ENCODE assay signal across 9 cellular contexts in the genomic region with DNA sequence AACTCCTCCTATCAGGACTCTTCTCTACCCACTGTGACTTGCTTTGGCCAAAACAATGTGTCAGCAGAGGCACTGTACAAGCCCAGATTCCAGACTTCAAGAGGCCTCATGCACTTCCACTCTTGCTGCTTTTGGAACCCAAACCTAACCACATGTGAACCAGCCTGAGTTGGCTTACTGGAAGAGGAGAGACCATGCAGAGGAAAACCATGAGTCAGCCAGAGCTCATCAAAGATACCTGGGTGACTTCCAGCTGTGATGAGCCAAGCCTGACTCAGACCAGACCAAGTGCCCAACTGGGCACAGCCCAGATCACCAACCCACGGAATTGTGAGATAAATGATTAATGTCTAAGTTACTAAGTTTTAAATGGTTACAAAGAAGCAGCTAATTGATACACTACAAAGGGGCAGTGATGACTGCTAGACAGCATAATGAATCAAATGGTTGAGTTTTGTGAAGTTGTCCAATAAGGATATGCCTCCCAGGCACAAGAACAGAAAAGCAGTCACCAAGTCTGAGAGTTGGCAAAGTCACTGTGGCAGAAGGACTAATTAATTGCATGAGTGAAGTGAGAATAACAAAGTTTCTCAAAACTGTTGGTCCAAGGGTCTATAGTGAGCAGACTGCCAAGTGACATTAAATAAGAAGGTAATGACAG. TPM values are rescaled to one million over a fixed set of nuclear protein-coding genes. Genes with fewer than 3 reads are reported as not detected.
DNase-seq lines count a peak whose midpoint lies in the region; ATAC-seq and TF ChIP-seq lines count a peak whose summit lies in the region.
"Had no signal": no experiment of that assay in that cellular context is flagged by ENCODE, and none has a peak within 500 bp of the region (broad histone marks: within the 10 kb centered on the region; RNA-seq: fewer than 3 reads in every experiment).

No MANE protein-coding gene starts in this region.

- TF ChIP-seq POLR2A in vagina (IDR thresholded peaks at IDR 0.05) = no peak

- no peak overlapping the region for H3K27ac Mint-ChIP-seq in activated CD4-positive, alpha-beta T cell treated with anti-CD3 and anti-CD28 coated beads for 36 hours

- ATAC-seq in activated CD4-positive, alpha-beta T cell treated with anti-CD3 and anti-CD28 coated beads for 36 hours = peak; percentile 85
- peak; percentile 93 to 98 (median 96) for ATAC-seq in psoas muscle

- no peaks in the 10 kb centered on the region for H3K27me3 ChIP-seq in psoas muscle (ENCODE audit: insufficient read depth in 3 of 3, low read length in 2 of 3)
- no peaks in the 10 kb centered on the region for H3K27me3 ChIP-seq in vagina
- H3K27me3 ChIP-seq: BLaER1 treated with 17β-estradiol and CSF1 and Interleukin-3, amounts not matched to agents 10 nM and 100 nM had no signal

- 24 to 27% (median 27%) methylated on average over 1 of the region's 1 CpG for WGBS in psoas muscle, 3 donors

- H3K36me3 ChIP-seq in psoas muscle (ENCODE audit: insufficient read depth in 1 of 2, low read depth in 1 of 2) = no peaks in the 10 kb centered on the region
- H3K36me3 ChIP-seq in vagina = no peaks in the 10 kb centered on the region
- H3K36me3 ChIP-seq: BLaER1 treated with 17β-estradiol and CSF1 and Interleukin-3, amounts not matched to agents 10 nM and 100 nM had no signal

- peaks cover 6% of the 10 kb centered on the region for H3K4me1 Mint-ChIP-seq in activated CD4-positive, alpha-beta T cell treated with anti-CD3 and anti-CD28 coated beads for 36 hours

- intact Hi-C loops in activated CD4-positive, alpha-beta T cell treated with anti-CD3 and anti-CD28 coated beads for 36 hours (cut with DNase I, micrococcal nuclease) = no loop called here
- intact Hi-C loops in psoas muscle (cut with DNase I) = no loop called here
- intact Hi-C loops in vagina (cut with DNase I) = no loop called here

- POLR2A ChIA-PET in activated CD4-positive, alpha-beta T cell treated with anti-CD3 and anti-CD28 coated beads for 36 hours (lab: Charles Lee) = no interaction called here

- H3K27ac ChIP-seq in psoas muscle (peak overlapping the region; percentile 59), vagina (no peak overlapping the region)
- H3K27ac ChIP-seq: BLaER1 treated with 17β-estradiol and CSF1 and Interleukin-3, amounts not matched to agents 10 nM and 100 nM had no signal

- peaks cover 5% of the 10 kb centered on the region for H3K4me1 ChIP-seq in psoas muscle
- H3K4me1 ChIP-seq in vagina = no peaks in the 10 kb centered on the region

- TF ChIP-seq CTCF in psoas muscle (IDR thresholded peaks at IDR 0.05) = no peak
- TF ChIP-seq CTCF in vagina (IDR thresholded peaks at IDR 0.05) = no peak

- CTCF ChIA-PET in activated CD4-positive, alpha-beta T cell treated with anti-CD3 and anti-CD28 coated beads for 36 hours (lab: Charles Lee) = interaction anchor here (1.3 kb wide), 1 partner anchor 16 kb away, joined by 4 read pairs; a partner anchor contains a TSS

- peak; percentile 47 for DNase-seq in activated CD4-positive, alpha-beta T cell treated with anti-CD3 and anti-CD28 coated beads for 36 hours
- DNase-seq in activated CD4-positive, alpha-beta T cell treated with anti-CD3 and anti-CD28 coated beads for 1 hour = no peak
- peak; percentile 100 for DNase-seq in HT1080 (ENCODE audit: low read depth)
- DNase-seq in brain pericyte (ENCODE audit: low read depth, low spot score) = peak; percentile 58
- DNase-seq in psoas muscle = peak in 1 of 2 donors; percentile 38
- no peak for DNase-seq in NOMO-1 (lab: John Stamatoyannopoulos, UW; ENCODE audit: unreplicated experiment in 2 of 2)
- no peak for DNase-seq in vagina (ENCODE audit: extremely low spot score in 2 of 2)
- DNase-seq in pons (ENCODE audit: low spot score) = no peak

- peaks cover 8% of the 10 kb centered on the region for H3K27me3 Mint-ChIP-seq in activated CD4-positive, alpha-beta T cell treated with anti-CD3 and anti-CD28 coated beads for 36 hours

- H3K4me3 ChIP-seq in psoas muscle = no peak overlapping the region
- H3K4me3 ChIP-seq in vagina = no peak overlapping the region
- H3K4me3 ChIP-seq: BLaER1 treated with 17β-estradiol and CSF1 and Interleukin-3, amounts not matched to agents 10 nM and 100 nM had no signal

- H3K36me3 Mint-ChIP-seq in activated CD4-positive, alpha-beta T cell treated with anti-CD3 and anti-CD28 coated beads for 36 hours (ENCODE audit: low read depth) = peaks cover 3% of the 10 kb centered on the region

- H3K9me3 ChIP-seq in psoas muscle = peaks cover 12% of the 10 kb centered on the region
- peaks cover 9% of the 10 kb centered on the region for H3K9me3 ChIP-seq in vagina

- H3K9me3 Mint-ChIP-seq in activated CD4-positive, alpha-beta T cell treated with anti-CD3 and anti-CD28 coated beads for 36 hours (ENCODE audit: low read depth) = peaks cover 10% of the 10 kb centered on the region

- no peak overlapping the region for H3K4me3 Mint-ChIP-seq in activated CD4-positive, alpha-beta T cell treated with anti-CD3 and anti-CD28 coated beads for 36 hours

RNA-seq across cellular contexts. Expression of a gene that starts 16.1 kb away (rescaled TPM):
- total RNA-seq in activated CD4-positive, alpha-beta T cell treated with anti-CD3 and anti-CD28 coated beads for 36 hours = not detected
- 2.2 and 7.7 TPM in 2 replicates for total RNA-seq in HT1080 (2014; rRNA removed; shearing (Covaris generic))
- 1.1 and 1.2 TPM in 2 replicates for polyA plus RNA-seq in HT1080 (2015; cell fraction: cytosol; rRNA removed)
- polyA plus RNA-seq in HT1080 (2015; cell fraction: nucleus; rRNA removed) = 0.50 and 0.60 TPM in 2 replicates
- total RNA-seq in psoas muscle (1 to 10 TPM in 1 of 4 donors, under 1 TPM in 3; 0.21 to 1.1 (median 0.27) TPM), vagina (1.5 TPM)
- under 1 TPM; 0.14 to 0.60 (median 0.35) TPM for polyA plus RNA-seq in psoas muscle

Comparison
In these comparisons a context has a peak if more than half of its experiments do, and no peak if none do; other contexts are left out.
1. DNase-seq: peak in activated CD4-positive, alpha-beta T cell treated with anti-CD3 and anti-CD28 coated beads for 36 hours (single experiment), HT1080 (single experiment) and brain pericyte (single experiment); none in activated CD4-positive, alpha-beta T cell treated with anti-CD3 and anti-CD28 coated beads for 1 hour (single experiment), NOMO-1 (0 of 2), vagina (0 of 2) and pons (single experiment).